Comparison of ENCODE assay signal across 22 cellular contexts in genomic region chr16:82094942-82095540, GRCh38. TPM values are rescaled to one million over a fixed set of nuclear protein-coding genes. Genes with fewer than 3 reads are reported as not detected.
A peak's percentile ranks its signal among the peaks of the same experiment; 100 is the strongest.
DNase-seq lines count a peak whose midpoint lies in the region; TF ChIP-seq lines count a peak whose summit lies in the region.
"Had no signal": no experiment of that assay in that cellular context is flagged by ENCODE, and none has a peak within 500 bp of the region (broad histone marks: within the 10 kb centered on the region; RNA-seq: fewer than 3 reads in every experiment).

No MANE protein-coding gene starts in this region.

- no peak overlapping the region for H3K4me3 Mint-ChIP-seq in endodermal cell
- no peak overlapping the region for H3K4me3 Mint-ChIP-seq in CD4-positive, alpha-beta memory T cell
- no peak overlapping the region for H3K4me3 Mint-ChIP-seq in chondrocyte (ENCODE audit: unreplicated experiment)
- H3K4me3 Mint-ChIP-seq: HFFc6 had no signal

- H3K9me3 Mint-ChIP-seq in endodermal cell = peaks cover 2% of the 10 kb centered on the region
- H3K9me3 Mint-ChIP-seq in CD4-positive, alpha-beta memory T cell = peaks cover 0 to 3% (median under 1%) of the 10 kb centered on the region in 8 donors
- peaks cover 3% of the 10 kb centered on the region for H3K9me3 Mint-ChIP-seq in chondrocyte (ENCODE audit: low read depth)
- H3K9me3 Mint-ChIP-seq: HFFc6 had no signal

- no peak overlapping the region for H3K4me3 ChIP-seq in HAP-1
- no peak overlapping the region for H3K4me3 ChIP-seq in endodermal cell (ENCODE audit: low read length)
- H3K4me3 ChIP-seq in iPS-20b (ENCODE audit: low read length) = peak overlapping the region; percentile 28; the same call in 1 of the 2 replicates
- H3K4me3 ChIP-seq in CD4-positive, alpha-beta memory T cell (ENCODE audit: low read length in 2 of 2) = no peak overlapping the region
- H3K4me3 ChIP-seq: GM12878, K562, MG63, SJCRH30 had no signal

- H3K27ac ChIP-seq in endodermal cell (ENCODE audit: low read depth, low read length) = no peak overlapping the region
- H3K27ac ChIP-seq in iPS-20b (ENCODE audit: low read length) = no peak overlapping the region
- no peak overlapping the region for H3K27ac ChIP-seq in CD4-positive, alpha-beta memory T cell (ENCODE audit: low read depth, low read length)
- H3K27ac ChIP-seq: SJCRH30 had no signal

- H3K4me1 ChIP-seq in HAP-1 = peaks cover 13% of the 10 kb centered on the region
- peaks cover 4% of the 10 kb centered on the region for H3K4me1 ChIP-seq in endodermal cell (ENCODE audit: control insufficient read depth, insufficient read depth, low read length)
- peaks cover 14% of the 10 kb centered on the region; the same call in 1 of the 2 replicates for H3K4me1 ChIP-seq in iPS-20b (ENCODE audit: insufficient read depth, low read length)
- H3K4me1 ChIP-seq in CD4-positive, alpha-beta memory T cell (ENCODE audit: insufficient read depth, low read length) = no peaks in the 10 kb centered on the region
- H3K4me1 ChIP-seq: SJCRH30 had no signal

- no peaks in the 10 kb centered on the region for H3K36me3 ChIP-seq in HAP-1 (replicated peaks)
- no peaks in the 10 kb centered on the region for H3K36me3 ChIP-seq in endodermal cell (ENCODE audit: control insufficient read depth, insufficient read depth, low read length)
- H3K36me3 ChIP-seq in iPS-20b (ENCODE audit: insufficient read depth, low read depth, low read length) = no peaks in the 10 kb centered on the region
- H3K36me3 ChIP-seq in CD4-positive, alpha-beta memory T cell (ENCODE audit: insufficient read depth, low read length) = no peaks in the 10 kb centered on the region
- H3K36me3 ChIP-seq: MG63, SJCRH30 had no signal

- TF ChIP-seq CTCF in endodermal cell (conservative IDR thresholded peaks at IDR 0.05) (no peak), chondrocyte (IDR thresholded peaks at IDR 0.05) (no peak)

- H3K4me1 Mint-ChIP-seq in endodermal cell (peaks cover 19% of the 10 kb centered on the region), chondrocyte (ENCODE audit: low read depth) (peaks cover 15% of the 10 kb centered on the region)
- peaks cover 4 to 7% (median 6%) of the 10 kb centered on the region in 4 donors for H3K4me1 Mint-ChIP-seq in CD4-positive, alpha-beta memory T cell
- H3K4me1 Mint-ChIP-seq: CD14-positive monocyte had no signal

- DNase-seq in Ammon's horn (ENCODE audit: low spot score) (peak; percentile 4), HAP-1 (ENCODE audit: low spot score in 2 of 2) (peak; percentile 43 to 83), endodermal cell (peak; percentile 56), germinal center (ENCODE audit: low spot score) (no peak), chondrocyte (ENCODE audit: low spot score) (no peak)
- no peak for DNase-seq in stimulated activated CD4-positive, alpha-beta T cell treated with anti-CD3 and anti-CD28 coated beads, Interleukin-12 subunit alpha, Interleukin-12 subunit beta, amount 100 ng/mL, for 4 hours
- DNase-seq in CD4-positive, alpha-beta memory T cell = no peak
- DNase-seq: AML-193, DMS79 treated with DMSO at 0.1 percent for 48 hours, HFFc6, MG63, NCI-H1417, NCI-H1694 treated with DMSO at 0.1 percent for 48 hours, NCI-H69, OCI-M1, SJCRH30 had no signal

- no peak overlapping the region for H3K27ac Mint-ChIP-seq in endodermal cell
- no peak overlapping the region for H3K27ac Mint-ChIP-seq in CD4-positive, alpha-beta memory T cell
- H3K27ac Mint-ChIP-seq in chondrocyte (ENCODE audit: unreplicated experiment) = no peak overlapping the region
- H3K27ac Mint-ChIP-seq: HFFc6 had no signal

- in situ Hi-C loops in HAP-1 (cut with MboI; ENCODE audit: low sequenced_read_pairs) = no loop called here

- POLR2A ChIA-PET in CD4-positive, alpha-beta memory T cell (lab: Charles Lee; ENCODE audit: partially characterized antibody) = no interaction called here

- intact Hi-C loops in CD4-positive, alpha-beta memory T cell (cut with micrococcal nuclease) = no loop called here

- H3K27me3 Mint-ChIP-seq in endodermal cell (ENCODE audit: insufficient read depth) = peaks cover 66% of the 10 kb centered on the region
- peaks cover 16 to 18% of the 10 kb centered on the region in 2 donors for H3K27me3 Mint-ChIP-seq in CD4-positive, alpha-beta memory T cell
- peaks cover 8% of the 10 kb centered on the region for H3K27me3 Mint-ChIP-seq in chondrocyte (ENCODE audit: low read depth)

- H3K36me3 Mint-ChIP-seq in endodermal cell (ENCODE audit: low read depth) = no peaks in the 10 kb centered on the region
- H3K36me3 Mint-ChIP-seq in CD4-positive, alpha-beta memory T cell = no peaks in the 10 kb centered on the region
- peaks cover 2% of the 10 kb centered on the region for H3K36me3 Mint-ChIP-seq in chondrocyte (ENCODE audit: low read depth)
- H3K36me3 Mint-ChIP-seq: CD14-positive monocyte had no signal

- no peak overlapping the region for H3K9ac ChIP-seq in endodermal cell (ENCODE audit: extremely low read depth, low read length, poor library complexity, severe bottlenecking)
- H3K9ac ChIP-seq in iPS-20b (ENCODE audit: low read depth, low read length) = 0 out of 2 replicates have a peak overlapping the region, but pooled peaks have one; percentile 30

- H3K9me3 ChIP-seq in HAP-1 = no peaks in the 10 kb centered on the region
- H3K9me3 ChIP-seq in endodermal cell (ENCODE audit: control insufficient read depth, low read length) = peaks cover 7% of the 10 kb centered on the region
- no peaks in the 10 kb centered on the region; the same call in 1 of the 2 replicates for H3K9me3 ChIP-seq in iPS-20b (ENCODE audit: insufficient read depth, low read depth, low read length)
- no peaks in the 10 kb centered on the region for H3K9me3 ChIP-seq in CD4-positive, alpha-beta memory T cell (ENCODE audit: control insufficient read depth in 1 of 2, low read length in 2 of 2)
- H3K9me3 ChIP-seq: MG63, SJCRH30 had no signal

- H3K27me3 ChIP-seq in HAP-1 (ENCODE audit: low read depth) (no peaks in the 10 kb centered on the region), endodermal cell (ENCODE audit: control insufficient read depth, insufficient read depth, low read length, poor library complexity, severe bottlenecking) (peaks cover 84% of the 10 kb centered on the region), iPS-20b (ENCODE audit: insufficient read depth, low read length) (no peaks in the 10 kb centered on the region)
- H3K27me3 ChIP-seq in CD4-positive, alpha-beta memory T cell (ENCODE audit: insufficient read depth, low read length) = no peaks in the 10 kb centered on the region
- H3K27me3 ChIP-seq: MG63, SJCRH30 had no signal

- CTCF ChIA-PET in CD4-positive, alpha-beta memory T cell (lab: Charles Lee; ENCODE audit: partially characterized antibody) = interaction anchor here (1.3 kb wide), 1 partner anchor 13 kb away, joined by 3 read pairs; no protein-coding TSS in a partner anchor

- 41 to 70% methylated on average over 5 to 7 of the region's 8 CpGs for WGBS in endodermal cell (ENCODE audit: insufficient coverage in 1 of 2, insufficient read length in 1 of 2), 2 experiments

RNA-seq across cellular contexts. Expression of gene HSD17B2, which starts 60.0 kb away (rescaled TPM):
- total RNA-seq in endodermal cell (not detected), chondrocyte (not detected in 3 replicates)
- polyA plus RNA-seq in endodermal cell (2013, experiment 1 of 2) = not detected
- not detected for polyA plus RNA-seq in endodermal cell (2013, experiment 2 of 2)
- not detected for total RNA-seq in CD4-positive, alpha-beta memory T cell
- polyA plus RNA-seq in CD4-positive, alpha-beta memory T cell = not detected
- total RNA-seq: A172, GM12878, K562, NCI-H460, SJCRH30 had no signal
- polyA plus RNA-seq: CD14-positive monocyte, GM12878, K562 had no signal

Comparison
In these comparisons a context has a peak if more than half of its experiments do, and no peak if none do; other contexts are left out.
1. DNase-seq: peak in Ammon's horn (single experiment), HAP-1 (2 of 2) and endodermal cell (single experiment); none in stimulated activated CD4-positive, alpha-beta T cell treated with anti-CD3 and anti-CD28 coated beads, Interleukin-12 subunit alpha, Interleukin-12 subunit beta, amount 100 ng/mL, for 4 hours (single experiment), germinal center (single experiment), CD4-positive, alpha-beta memory T cell (0 of 5) and chondrocyte (single experiment).